In the genomic region with DNA sequence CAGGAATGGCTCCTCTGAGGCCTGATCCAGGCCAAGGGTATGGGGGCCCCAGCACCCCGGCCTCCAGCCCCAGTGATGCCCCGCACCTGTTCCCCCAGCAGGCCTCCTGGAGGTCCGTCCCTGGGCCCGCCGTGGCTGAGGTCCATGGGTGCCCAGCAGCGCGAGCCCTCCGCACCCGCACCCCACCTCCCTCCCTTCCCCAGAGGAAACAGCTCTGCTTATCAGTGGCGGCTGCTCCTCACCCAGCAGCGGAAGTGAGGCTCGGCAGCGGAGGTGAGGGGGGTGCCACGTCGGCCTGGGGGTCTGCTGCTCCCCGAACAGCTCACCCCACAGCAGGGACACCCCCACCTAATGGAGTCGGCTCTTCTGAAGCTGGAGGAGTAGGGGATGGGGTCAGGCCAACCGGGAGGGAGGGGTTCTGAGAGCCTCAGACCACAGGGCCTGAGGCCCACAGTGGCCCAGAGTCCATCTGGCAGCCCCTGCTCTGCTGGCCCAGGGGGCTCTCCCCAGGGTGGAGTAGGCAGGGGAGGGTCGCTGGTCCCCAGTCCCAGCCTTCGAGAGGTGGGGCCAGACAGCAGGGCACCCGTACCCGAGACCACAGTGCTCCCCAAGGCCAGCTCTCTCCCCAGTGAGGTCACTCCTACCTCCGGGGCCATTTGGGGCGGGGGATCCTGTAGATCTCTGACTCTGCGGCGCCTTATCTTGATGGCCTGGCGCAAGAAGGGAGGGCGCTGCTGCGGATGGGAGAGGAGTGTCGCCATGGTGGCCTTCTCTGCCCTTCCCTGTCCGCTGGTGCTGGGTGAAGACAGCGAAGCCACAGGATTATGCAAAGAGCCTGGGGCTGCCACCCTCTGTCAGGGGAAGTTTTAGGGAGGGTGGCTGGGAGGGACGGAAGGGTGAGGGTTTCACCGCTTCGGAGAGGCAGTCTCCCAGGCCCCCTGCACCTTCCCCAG, we compare ENCODE assay signal across 1 cellular context.
TF ChIP-seq lines count a peak whose summit lies in the region.

Gene UNC13D, minus strand, starts transcription at position 828 of the 953 bp plus-strand sequence. Its CDS starts 67 bp downstream, at position 761.

TF ChIP-seq in HCT116, 20 proteins besides CTCF, POLR2A, EP300 and RAD21 (continued from another document):
- TF ChIP-seq, protein P1, sequence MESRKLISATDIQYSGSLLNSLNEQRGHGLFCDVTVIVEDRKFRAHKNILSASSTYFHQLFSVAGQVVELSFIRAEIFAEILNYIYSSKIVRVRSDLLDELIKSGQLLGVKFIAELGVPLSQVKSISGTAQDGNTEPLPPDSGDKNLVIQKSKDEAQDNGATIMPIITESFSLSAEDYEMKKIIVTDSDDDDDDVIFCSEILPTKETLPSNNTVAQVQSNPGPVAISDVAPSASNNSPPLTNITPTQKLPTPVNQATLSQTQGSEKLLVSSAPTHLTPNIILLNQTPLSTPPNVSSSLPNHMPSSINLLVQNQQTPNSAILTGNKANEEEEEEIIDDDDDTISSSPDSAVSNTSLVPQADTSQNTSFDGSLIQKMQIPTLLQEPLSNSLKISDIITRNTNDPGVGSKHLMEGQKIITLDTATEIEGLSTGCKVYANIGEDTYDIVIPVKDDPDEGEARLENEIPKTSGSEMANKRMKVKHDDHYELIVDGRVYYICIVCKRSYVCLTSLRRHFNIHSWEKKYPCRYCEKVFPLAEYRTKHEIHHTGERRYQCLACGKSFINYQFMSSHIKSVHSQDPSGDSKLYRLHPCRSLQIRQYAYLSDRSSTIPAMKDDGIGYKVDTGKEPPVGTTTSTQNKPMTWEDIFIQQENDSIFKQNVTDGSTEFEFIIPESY (IDR thresholded peaks at IDR 0.05; ENCODE audit: extremely low read depth, insufficient replicate concordance, low read length) = no peak
- TF ChIP-seq SIN3A (IDR thresholded peaks at IDR 0.05; ENCODE audit: low read depth) = no peak
- no peak for TF ChIP-seq FOSL1 (IDR thresholded peaks at IDR 0.05; ENCODE audit: low read depth)
- no peak for TF ChIP-seq SRF (IDR thresholded peaks at IDR 0.05; ENCODE audit: low read depth)
- TF ChIP-seq CEBPB (IDR thresholded peaks at IDR 0.05; ENCODE audit: low read depth) = no peak
- no peak for TF ChIP-seq SP1 (IDR thresholded peaks at IDR 0.05; ENCODE audit: low read depth)
- TF ChIP-seq ZFX (IDR thresholded peaks at IDR 0.05) = no peak
- TF ChIP-seq YY1 (IDR thresholded peaks at IDR 0.05; ENCODE audit: extremely low read depth, insufficient replicate concordance, low read depth, low read length) = no peak
- TF ChIP-seq REST (IDR thresholded peaks at IDR 0.05; ENCODE audit: low read depth) = no peak
- TF ChIP-seq CBX3 (IDR thresholded peaks at IDR 0.05; ENCODE audit: low read depth) = no peak
- TF ChIP-seq EGR1 (IDR thresholded peaks at IDR 0.05; ENCODE audit: low read depth) = no peak
- no peak for TF ChIP-seq POLR2AphosphoS5 (IDR thresholded peaks at IDR 0.05; ENCODE audit: low read depth, low read length)
- TF ChIP-seq, protein P2, sequence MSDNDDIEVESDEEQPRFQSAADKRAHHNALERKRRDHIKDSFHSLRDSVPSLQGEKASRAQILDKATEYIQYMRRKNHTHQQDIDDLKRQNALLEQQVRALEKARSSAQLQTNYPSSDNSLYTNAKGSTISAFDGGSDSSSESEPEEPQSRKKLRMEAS (IDR thresholded peaks at IDR 0.05) = no peak
TF ChIP-seq in HCT116: peak in this region for 0.
